In the genomic region with DNA sequence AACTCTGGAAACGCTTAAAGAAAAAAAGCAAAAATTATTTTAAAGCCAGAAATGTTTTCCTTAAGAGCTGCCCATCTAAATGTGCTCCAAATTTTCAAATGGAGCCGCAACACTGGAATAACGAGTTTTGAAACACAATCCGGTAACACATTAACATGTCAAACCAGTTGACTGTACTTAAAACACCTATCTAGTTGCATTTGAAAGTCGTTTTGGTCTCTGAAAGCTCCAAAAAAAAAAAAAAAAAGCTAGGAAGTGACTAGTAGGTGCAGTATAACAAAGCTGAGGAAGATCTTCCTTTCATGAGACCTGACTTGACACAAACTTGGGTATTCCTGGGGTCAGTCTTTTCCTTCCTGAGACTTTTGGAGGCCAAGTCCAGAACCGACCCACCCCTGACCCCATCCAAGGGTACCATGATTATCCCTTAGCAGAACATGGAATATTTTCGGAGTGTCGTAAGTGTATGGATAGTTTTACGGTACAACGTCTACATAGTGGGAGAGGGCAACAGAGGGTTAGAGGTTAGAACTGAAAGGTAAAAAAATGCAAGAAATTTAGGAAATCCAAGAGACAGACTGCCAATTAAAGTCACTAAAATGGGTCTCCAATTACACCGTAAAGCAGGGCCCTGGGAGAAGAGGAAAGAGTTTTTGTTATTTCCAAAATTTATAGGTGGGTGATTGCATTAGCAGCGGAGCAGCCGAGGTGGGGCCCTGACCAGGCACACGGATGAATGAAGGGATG, we compare ENCODE assay signal across 1 cellular context.
TF ChIP-seq lines count a peak whose summit lies in the region.

No MANE protein-coding gene starts in this region.

TF ChIP-seq in H1, 55 proteins besides CTCF, POLR2A, EP300 and RAD21:
- TF ChIP-seq YY1 (IDR thresholded peaks at IDR 0.05; ENCODE audit: low read depth, low read length) (no peak), NRF1 (IDR thresholded peaks at IDR 0.05; ENCODE audit: low read depth, low read length) (no peak), POU5F1 (IDR thresholded peaks at IDR 0.05; ENCODE audit: low read depth, low read length) (no peak), BCL11A (IDR thresholded peaks at IDR 0.05; ENCODE audit: low read depth in 2 of 2, low read length in 2 of 2) (no peak), CHD2 (IDR thresholded peaks at IDR 0.05; ENCODE audit: low read length) (no peak), SIN3A (conservative IDR thresholded peaks at IDR 0.05 in 1 of 2, IDR thresholded peaks at IDR 0.05 in 1 of 2; ENCODE audit: low read depth in 1 of 2, low read length in 2 of 2) (no peak), RNF2 (IDR thresholded peaks at IDR 0.05; ENCODE audit: borderline replicate concordance, low read depth, low read length, missing control alignments, poor library complexity, severe bottlenecking) (no peak), FOSL1 (IDR thresholded peaks at IDR 0.05; ENCODE audit: insufficient read depth, low read depth, low read length) (no peak), SIX5 (IDR thresholded peaks at IDR 0.05; ENCODE audit: low read depth, low read length) (no peak), RXRA (IDR thresholded peaks at IDR 0.05; ENCODE audit: insufficient read depth, low read depth, low read length) (no peak), POLR2AphosphoS5 (IDR thresholded peaks at IDR 0.05; ENCODE audit: low read depth, low read length) (no peak; the same call in none of the 2 replicates), TBP (IDR thresholded peaks at IDR 0.05; ENCODE audit: low read depth, low read length) (no peak; the same call in 1 of the 2 replicates)
- TF ChIP-seq, protein P1, sequence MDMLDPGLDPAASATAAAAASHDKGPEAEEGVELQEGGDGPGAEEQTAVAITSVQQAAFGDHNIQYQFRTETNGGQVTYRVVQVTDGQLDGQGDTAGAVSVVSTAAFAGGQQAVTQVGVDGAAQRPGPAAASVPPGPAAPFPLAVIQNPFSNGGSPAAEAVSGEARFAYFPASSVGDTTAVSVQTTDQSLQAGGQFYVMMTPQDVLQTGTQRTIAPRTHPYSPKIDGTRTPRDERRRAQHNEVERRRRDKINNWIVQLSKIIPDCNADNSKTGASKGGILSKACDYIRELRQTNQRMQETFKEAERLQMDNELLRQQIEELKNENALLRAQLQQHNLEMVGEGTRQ (IDR thresholded peaks at IDR 0.05; ENCODE audit: low read length): no peak
TF ChIP-seq in H1: peak in this region for 0.
